Comparison of ENCODE assay signal across 1 cellular context in the genomic region with DNA sequence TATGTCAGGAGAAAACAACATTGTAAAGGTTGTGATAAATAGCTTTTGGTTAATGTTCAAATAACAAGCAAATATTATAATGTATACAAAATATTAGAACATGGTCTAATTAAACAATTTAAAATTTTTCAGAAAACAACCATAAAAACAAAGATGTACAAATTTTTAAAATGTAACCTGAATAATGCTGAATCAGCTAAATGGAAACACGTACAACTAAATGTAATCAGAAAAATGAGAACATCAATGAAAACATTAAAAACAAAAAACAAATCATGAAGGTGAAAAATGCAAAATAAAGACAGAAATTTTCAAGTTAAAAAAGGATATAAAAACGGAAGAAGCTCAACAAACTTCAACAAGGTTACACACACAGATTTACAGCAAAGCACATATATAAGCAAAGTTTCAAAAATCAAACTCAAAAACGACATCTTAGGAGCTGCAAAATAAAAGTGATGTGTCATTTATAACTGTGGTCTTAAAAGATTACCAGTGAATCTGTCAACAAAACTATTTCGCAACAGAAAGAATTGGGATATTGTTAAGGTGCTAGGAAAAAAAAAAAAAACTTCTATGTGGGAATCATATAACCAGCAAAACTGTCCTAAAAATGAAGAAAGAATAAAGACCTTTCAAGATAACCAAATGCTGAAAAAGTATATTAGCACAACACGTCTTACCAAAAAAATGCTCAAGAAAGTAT.
TF ChIP-seq lines count a peak whose summit lies in the region.

No MANE protein-coding gene starts in this region.

TF ChIP-seq in K562, 482 proteins besides CTCF, POLR2A, EP300 and RAD21:
- TF ChIP-seq TCFL5 (CRISPR knock-in tag; conservative IDR thresholded peaks at IDR 0.05) = no peak
- no peak for TF ChIP-seq BCL6 (CRISPR knock-in tag; IDR thresholded peaks at IDR 0.05)
- TF ChIP-seq CEBPG (CRISPR knock-in tag; IDR thresholded peaks at IDR 0.05) = no peak
- 0 out of 4 replicates have a peak, but pooled peaks of 1 of the 2 experiments have one; percentile 26 for TF ChIP-seq CEBPG (tag; conservative IDR thresholded peaks at IDR 0.05 in 1 of 2, IDR thresholded peaks at IDR 0.05 in 1 of 2)
- TF ChIP-seq, protein P1, sequence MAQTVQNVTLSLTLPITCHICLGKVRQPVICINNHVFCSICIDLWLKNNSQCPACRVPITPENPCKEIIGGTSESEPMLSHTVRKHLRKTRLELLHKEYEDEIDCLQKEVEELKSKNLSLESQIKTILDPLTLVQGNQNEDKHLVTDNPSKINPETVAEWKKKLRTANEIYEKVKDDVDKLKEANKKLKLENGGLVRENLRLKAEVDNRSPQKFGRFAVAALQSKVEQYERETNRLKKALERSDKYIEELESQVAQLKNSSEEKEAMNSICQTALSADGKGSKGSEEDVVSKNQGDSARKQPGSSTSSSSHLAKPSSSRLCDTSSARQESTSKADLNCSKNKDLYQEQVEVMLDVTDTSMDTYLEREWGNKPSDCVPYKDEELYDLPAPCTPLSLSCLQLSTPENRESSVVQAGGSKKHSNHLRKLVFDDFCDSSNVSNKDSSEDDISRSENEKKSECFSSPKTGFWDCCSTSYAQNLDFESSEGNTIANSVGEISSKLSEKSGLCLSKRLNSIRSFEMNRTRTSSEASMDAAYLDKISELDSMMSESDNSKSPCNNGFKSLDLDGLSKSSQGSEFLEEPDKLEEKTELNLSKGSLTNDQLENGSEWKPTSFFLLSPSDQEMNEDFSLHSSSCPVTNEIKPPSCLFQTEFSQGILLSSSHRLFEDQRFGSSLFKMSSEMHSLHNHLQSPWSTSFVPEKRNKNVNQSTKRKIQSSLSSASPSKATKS (CRISPR knock-in tag; IDR thresholded peaks at IDR 0.05) = no peak
- TF ChIP-seq ZNF75A (CRISPR knock-in tag; IDR thresholded peaks at IDR 0.05) = no peak
- peak; percentile 96 for TF ChIP-seq MAFF (IDR thresholded peaks at IDR 0.05; ENCODE audit: low read length)
- TF ChIP-seq ZNF316 (IDR thresholded peaks at IDR 0.05) = peak; percentile 98
- no peak for TF ChIP-seq TEAD2 (tag; IDR thresholded peaks at IDR 0.05)
- no peak for TF ChIP-seq TOE1 (IDR thresholded peaks at IDR 0.05; ENCODE audit: borderline replicate concordance)
- no peak for TF ChIP-seq TOE1 (CRISPR knock-in tag; IDR thresholded peaks at IDR 0.05; ENCODE audit: borderline replicate concordance, low read depth)
- TF ChIP-seq POLR2H (tag; IDR thresholded peaks at IDR 0.05; ENCODE audit: low read depth) = no peak
- TF ChIP-seq KAT7 (CRISPR knock-in tag; IDR thresholded peaks at IDR 0.05; ENCODE audit: borderline replicate concordance) = no peak
- TF ChIP-seq MAFK (IDR thresholded peaks at IDR 0.05; ENCODE audit: low read length) = peak; percentile 99
- no peak for TF ChIP-seq NFE2L1 (tag; IDR thresholded peaks at IDR 0.05; ENCODE audit: borderline replicate concordance, low read depth)
- peak; percentile 94 for TF ChIP-seq MAFG (tag; conservative IDR thresholded peaks at IDR 0.05)
- peak; percentile 93 for TF ChIP-seq C11orf30 (IDR thresholded peaks at IDR 0.05; ENCODE audit: low read depth)
- TF ChIP-seq GATA2 (CRISPR knock-in tag; IDR thresholded peaks at IDR 0.05) = no peak
